In genomic region chr7:158976849-158977593, GRCh38 we compare ENCODE assay signal across 8 cellular contexts.
DNase-seq lines count a peak whose midpoint lies in the region; ATAC-seq and TF ChIP-seq lines count a peak whose summit lies in the region.

No MANE protein-coding gene starts in this region.

- ATAC-seq in HG02763 (IDR thresholded peaks at IDR 0.05; ENCODE audit: unreplicated experiment): peak; percentile 84

- H3K27me3 ChIP-seq in iPS-18a (ENCODE audit: control insufficient read depth, insufficient read depth, low read length) (no peaks in the 10 kb centered on the region), skeletal muscle satellite cell (ENCODE audit: control insufficient read depth, insufficient read depth, low read length) (no peaks in the 10 kb centered on the region)

- in situ Hi-C loops in astrocyte of the spinal cord (cut with HindIII; ENCODE audit: low sequenced_read_pairs): no loop called here

- H3K9me3 ChIP-seq in iPS-18a (ENCODE audit: control insufficient read depth, low read depth, low read length) (peaks cover 9% of the 10 kb centered on the region), skeletal muscle satellite cell (replicated peaks; ENCODE audit: low read length) (peaks cover 7% of the 10 kb centered on the region)

- H3K9ac ChIP-seq in iPS-18a (ENCODE audit: low read length) (no peak overlapping the region), skeletal muscle satellite cell (ENCODE audit: low read depth, low read length) (peak overlapping the region; percentile 30)

- DNase-seq in NCI-H128 (lab: John Stamatoyannopoulos, UW; ENCODE audit: unreplicated experiment): peak; percentile 48
- peak; percentile 4 for DNase-seq in T1000 (lab: John Stamatoyannopoulos, UW)
- DNase-seq in astrocyte of the spinal cord (ENCODE audit: low read depth, low spot score): peak; percentile 58
- no peak for DNase-seq in NCI-H187 treated with DMSO at 0.1 percent for 48 hours (lab: John Stamatoyannopoulos, UW)

- H3K27ac ChIP-seq in iPS-18a (ENCODE audit: low read length): no peak overlapping the region

- H3K36me3 ChIP-seq in iPS-18a (ENCODE audit: control insufficient read depth, low read depth, low read length): no peaks in the 10 kb centered on the region
- H3K36me3 ChIP-seq in skeletal muscle satellite cell (ENCODE audit: insufficient read depth, low read length): no peaks in the 10 kb centered on the region

- TF ChIP-seq CTCF in GM12875 (IDR thresholded peaks at IDR 0.05; ENCODE audit: borderline replicate concordance, insufficient read depth, low read depth, low read length): peak; percentile 83
- peak; percentile 81 for TF ChIP-seq CTCF in astrocyte of the spinal cord (IDR thresholded peaks at IDR 0.05; ENCODE audit: low read depth, low read length)

- no peaks in the 10 kb centered on the region for H3K4me1 ChIP-seq in iPS-18a (ENCODE audit: control insufficient read depth, low read depth, low read length)
- peaks cover 5% of the 10 kb centered on the region for H3K4me1 ChIP-seq in skeletal muscle satellite cell (ENCODE audit: control insufficient read depth, insufficient read depth, low read length)

- H3K4me2 ChIP-seq in skeletal muscle satellite cell (ENCODE audit: low read length): peak overlapping the region; percentile 78

- H3K4me3 ChIP-seq in GM12875 (ENCODE audit: low read depth, low read length) (peak overlapping the region; percentile 45), astrocyte of the spinal cord (ENCODE audit: low read depth, low read length) (peak overlapping the region; percentile 16), iPS-18a (ENCODE audit: low read length) (peak overlapping the region; percentile 37), skeletal muscle satellite cell (ENCODE audit: low read length) (peak overlapping the region; percentile 67)

Comparison
In these comparisons a context has a peak if more than half of its experiments do, and no peak if none do; other contexts are left out.
1. H3K4me3 ChIP-seq: peak in every context shown above with its lines; median percentile 67 in skeletal muscle satellite cell; 45 in GM12875; 37 in iPS-18a; 16 in astrocyte of the spinal cord.